In the genomic region with DNA sequence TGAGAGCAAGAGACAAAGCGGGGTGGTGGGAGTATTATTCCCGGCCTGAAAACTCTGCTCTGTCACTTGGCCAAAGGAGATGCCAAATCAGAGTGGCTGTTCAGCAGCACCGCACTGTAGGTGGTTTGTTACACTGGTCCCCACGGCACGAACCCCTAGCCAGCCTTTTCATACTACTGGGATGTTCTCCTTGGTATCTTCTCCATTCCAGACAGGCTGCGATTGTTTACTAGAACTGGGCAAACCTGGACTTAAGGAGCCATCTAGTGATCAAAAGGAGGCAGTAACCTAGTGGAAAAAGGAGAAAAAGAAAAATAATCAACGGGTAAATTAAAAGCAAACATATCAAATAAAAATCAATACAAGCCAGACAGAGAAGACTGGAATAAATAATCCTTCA, we compare ENCODE assay signal across 9 cellular contexts. TPM values are rescaled to one million over a fixed set of nuclear protein-coding genes. Genes with fewer than 3 reads are reported as not detected.
DNase-seq lines count a peak whose midpoint lies in the region; ATAC-seq and TF ChIP-seq lines count a peak whose summit lies in the region.
"Had no signal": no experiment of that assay in that cellular context is flagged by ENCODE, and none has a peak within 500 bp of the region (broad histone marks: within the 10 kb centered on the region; RNA-seq: fewer than 3 reads in every experiment).

No MANE protein-coding gene starts in this region.

- H3K9me3 ChIP-seq in GM23248 (ENCODE audit: low read depth) (no peaks in the 10 kb centered on the region), transverse colon (no peaks in the 10 kb centered on the region), suprapubic skin (no peaks in the 10 kb centered on the region)

- no peak overlapping the region for H3K4me3 ChIP-seq in GM23248
- no peak overlapping the region for H3K4me3 ChIP-seq in transverse colon
- H3K4me3 ChIP-seq in suprapubic skin, result no peak overlapping the region

- TF ChIP-seq CTCF in transverse colon (IDR thresholded peaks at IDR 0.05), result peak; percentile 25 to 66 (median 34)
- no peak for TF ChIP-seq CTCF in suprapubic skin (IDR thresholded peaks at IDR 0.05)

- WGBS in GM23248 (ENCODE audit: low coverage in 1 of 2, low lambda C conversion rate in 2 of 2, missing lambda C conversion rate in 2 of 2), 2 experiments, result 49 to 57% methylated on average over 7 of the region's 7 CpGs
- WGBS in transverse colon (ENCODE audit: low coverage in 1 of 2), 2 donors, result 57% methylated on average over 7 of the region's 7 CpGs; no CpG with 5 or more reads in 1 of the 2 donors
- 69% methylated on average over 7 of the region's 7 CpGs for WGBS in suprapubic skin

- DNase-seq in DMS53 (lab: John Stamatoyannopoulos, UW), result peak; percentile 87
- peak; percentile 74 for DNase-seq in GM23248
- peak; percentile 31 to 70 for DNase-seq in NCI-H526 (lab: John Stamatoyannopoulos, UW)
- peak; percentile 66 for DNase-seq in fibroblast of peridontal ligament (ENCODE audit: extremely low read depth)
- DNase-seq in transverse colon, result no peak
- DNase-seq in NCI-H2196 treated with DMSO at 0.1 percent for 48 hours (lab: John Stamatoyannopoulos, UW; ENCODE audit: unreplicated experiment), result no peak
- DNase-seq in T-cell, result no peak
- DNase-seq in suprapubic skin (ENCODE audit: low spot score in 2 of 2), result no peak

- TF ChIP-seq POLR2A in transverse colon (IDR thresholded peaks at IDR 0.05) (no peak), suprapubic skin (IDR thresholded peaks at IDR 0.05) (no peak)

- POLR2A ChIA-PET in T-cell (lab: Charles Lee), result no interaction called here

- H3K36me3 Mint-ChIP-seq in T-cell, result no peaks in the 10 kb centered on the region

- H3K4me1 ChIP-seq in GM23248 (ENCODE audit: insufficient read depth) (no peaks in the 10 kb centered on the region), transverse colon (no peaks in the 10 kb centered on the region), suprapubic skin (no peaks in the 10 kb centered on the region)

- in situ Hi-C loops in GM23248 (cut with MboI), result loop anchor here (10.0 kb wide), 1 partner anchor 243 kb away; no protein-coding TSS in a partner anchor
- in situ Hi-C loops in transverse colon (cut with MboI; ENCODE audit: low pct_ligation_motif_present in 1 of 4, low pct_unique_long_range_greater_than_20kb in 1 of 4, low sequenced_read_pairs in 3 of 4), result loop anchor here in 1 of 4 donors (10.0 kb wide), 1 partner anchor 103 kb away; no protein-coding TSS in a partner anchor

- no peaks in the 10 kb centered on the region for H3K27me3 Mint-ChIP-seq in T-cell

- peaks cover 0 to 8% (median 0%) of the 10 kb centered on the region in 3 donors for H3K9me3 Mint-ChIP-seq in T-cell

- no peaks in the 10 kb centered on the region for H3K9me2 ChIP-seq in GM23248 (ENCODE audit: insufficient read depth)

- H3K36me3 ChIP-seq in GM23248 (ENCODE audit: low read depth) (no peaks in the 10 kb centered on the region), transverse colon (no peaks in the 10 kb centered on the region), suprapubic skin (no peaks in the 10 kb centered on the region)

- no peak overlapping the region for H3K27ac Mint-ChIP-seq in T-cell

- no peaks in the 10 kb centered on the region for H4K20me1 ChIP-seq in GM23248 (ENCODE audit: insufficient read depth)

- no peak overlapping the region for H3K9ac ChIP-seq in GM23248

- no peak overlapping the region for H3K4me2 ChIP-seq in GM23248 (ENCODE audit: unreplicated experiment)

- no peak overlapping the region for H3K4me3 Mint-ChIP-seq in T-cell

- TF ChIP-seq EP300 in transverse colon (IDR thresholded peaks at IDR 0.05; ENCODE audit: low read depth) (no peak), suprapubic skin (IDR thresholded peaks at IDR 0.05) (no peak)

- H3K79me2 ChIP-seq in GM23248 (ENCODE audit: insufficient read depth), result no peaks in the 10 kb centered on the region

- no peak overlapping the region for H2AFZ ChIP-seq in GM23248

- intact Hi-C loops in transverse colon (cut with DNase I; ENCODE audit: low total_unique reads), result no loop called here

- CTCF ChIA-PET in T-cell (lab: Charles Lee), result no interaction called here

- H3K4me1 Mint-ChIP-seq in T-cell, result no peaks in the 10 kb centered on the region

- no peaks in the 10 kb centered on the region for H3F3A ChIP-seq in GM23248 (ENCODE audit: insufficient read depth)

- no peak for ATAC-seq in T-cell (replicated peaks in 1 of 4)

- H3K27ac ChIP-seq in GM23248 (no peak overlapping the region), transverse colon (no peak overlapping the region), suprapubic skin (no peak overlapping the region)
- H3K27ac ChIP-seq: epithelial cell of prostate had no signal

- no peaks in the 10 kb centered on the region for H3K27me3 ChIP-seq in GM23248 (replicated peaks; ENCODE audit: insufficient read depth)
- H3K27me3 ChIP-seq in transverse colon, result no peaks in the 10 kb centered on the region
- H3K27me3 ChIP-seq in suprapubic skin, result no peaks in the 10 kb centered on the region

RNA-seq across cellular contexts. Expression of a gene that starts 58.9 kb away (rescaled TPM):
- 3.5 and 5.6 TPM in 2 replicates for total RNA-seq in GM23248 (2014; rRNA removed; shearing (Covaris generic))
- polyA plus RNA-seq in GM23248 (2016; fragmentation: Nextera tagmentation; extraction: Ambion mirVana), result 0.36 and 0.58 TPM in 2 replicates
- total RNA-seq in transverse colon, result 10 to 100 TPM; 11.3 to 19.8 (median 17.1) TPM
- total RNA-seq in T-cell, result 1 to 10 TPM; 3.6 to 5.4 (median 4.4) TPM
- total RNA-seq in suprapubic skin, result 10 to 100 TPM; 16.7 to 21.1 (median 18.9) TPM

Comparison
In these comparisons a context has a peak if more than half of its experiments do, and no peak if none do; other contexts are left out.
1. DNase-seq: peak in DMS53 (single experiment), GM23248 (single experiment), NCI-H526 (2 of 2) and fibroblast of peridontal ligament (single experiment); none in transverse colon (single experiment), NCI-H2196 treated with DMSO at 0.1 percent for 48 hours (single experiment), T-cell (0 of 34) and suprapubic skin (0 of 2).
2. CTCF ChIP-seq: peak in transverse colon (5 of 5); none in suprapubic skin (0 of 2).